In the genomic region with DNA sequence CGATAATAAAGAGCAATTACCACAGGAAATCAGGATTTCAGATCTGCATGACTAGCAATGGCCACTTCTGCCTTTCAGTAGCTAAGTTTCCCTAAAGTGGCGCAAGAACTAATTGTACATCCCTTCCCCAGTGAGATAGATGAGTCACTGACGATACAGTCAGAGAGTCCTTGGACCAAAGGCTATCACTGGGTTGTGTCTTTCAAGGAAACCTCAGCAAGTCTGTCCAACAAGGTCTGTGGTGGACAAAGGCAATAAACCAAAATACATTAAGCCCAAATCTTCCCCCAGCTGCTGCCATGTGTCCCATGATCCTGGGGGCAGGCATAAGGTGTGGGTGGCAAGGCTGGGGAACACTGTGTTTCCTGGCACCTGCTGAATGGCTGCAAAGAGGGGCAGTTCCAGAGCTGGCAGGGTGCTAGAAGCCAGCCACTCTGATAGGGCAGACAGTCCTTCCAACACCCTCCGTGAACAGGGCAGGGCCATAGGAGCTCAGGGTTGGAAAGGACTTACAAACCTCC, we compare ENCODE assay signal across 12 cellular contexts. TPM values are rescaled to one million over a fixed set of nuclear protein-coding genes. Genes with fewer than 3 reads are reported as not detected.
DNase-seq lines count a peak whose midpoint lies in the region; ATAC-seq, FAIRE-seq and TF ChIP-seq lines count a peak whose summit lies in the region.
"Had no signal": no experiment of that assay in that cellular context is flagged by ENCODE, and none has a peak within 500 bp of the region (broad histone marks: within the 10 kb centered on the region; RNA-seq: fewer than 3 reads in every experiment).

No MANE protein-coding gene starts in this region.

- in situ Hi-C loops in astrocyte of the spinal cord (cut with HindIII; ENCODE audit: low sequenced_read_pairs): no loop called here

- FAIRE-seq in keratinocyte (lab: Jason Lieb, UNC): peak; percentile 41
- FAIRE-seq: GM12878 had no signal

- no peak for TF ChIP-seq CTCF in astrocyte of the spinal cord (IDR thresholded peaks at IDR 0.05; ENCODE audit: low read depth, low read length)
- no peak for TF ChIP-seq CTCF in keratinocyte (optimal IDR thresholded peaks at IDR 0.05 in 1 of 3, IDR thresholded peaks at IDR 0.05 in 1 of 3, conservative IDR thresholded peaks at IDR 0.05 in 1 of 3; ENCODE audit: extremely low read depth in 1 of 3, insufficient read depth in 2 of 3, low read length in 3 of 3)
- TF ChIP-seq CTCF in smooth muscle cell (IDR thresholded peaks at IDR 0.05; ENCODE audit: borderline replicate concordance, insufficient read depth, poor library complexity, severe bottlenecking): no peak

- no peaks in the 10 kb centered on the region for H4K20me1 ChIP-seq in keratinocyte (ENCODE audit: control insufficient read depth, extremely low read depth, insufficient read depth, low read length)
- no peaks in the 10 kb centered on the region for H4K20me1 ChIP-seq in smooth muscle cell (ENCODE audit: low read depth)

- H3K36me3 ChIP-seq in keratinocyte (ENCODE audit: control insufficient read depth in 2 of 2, extremely low read depth in 1 of 2, insufficient read depth in 2 of 2, low read length in 2 of 2) (no peaks in the 10 kb centered on the region), smooth muscle cell (ENCODE audit: low read depth) (no peaks in the 10 kb centered on the region)

- ATAC-seq in HG03196 (IDR thresholded peaks at IDR 0.05; ENCODE audit: unreplicated experiment): no peak
- ATAC-seq: activated T-cell treated with anti-CD3 and anti-CD28 coated beads, Interleukin-2, amount 50 U/mL, for 72 hours; GM12878 had no signal

- no peak overlapping the region for H3K9ac ChIP-seq in keratinocyte (ENCODE audit: control insufficient read depth, extremely low read depth, insufficient read depth, low read length)
- H3K9ac ChIP-seq in smooth muscle cell (ENCODE audit: low read depth): no peak overlapping the region

- no peaks in the 10 kb centered on the region for H3K79me2 ChIP-seq in keratinocyte (ENCODE audit: control insufficient read depth, insufficient read depth, low read length)
- H3K79me2 ChIP-seq in smooth muscle cell (ENCODE audit: low read depth): no peaks in the 10 kb centered on the region

- no peak overlapping the region for H2AFZ ChIP-seq in keratinocyte (ENCODE audit: control insufficient read depth, low read length)
- H2AFZ ChIP-seq in smooth muscle cell (ENCODE audit: low read depth): no peak overlapping the region

- H3K9me3 ChIP-seq in keratinocyte (ENCODE audit: control insufficient read depth, low read depth, low read length) (no peaks in the 10 kb centered on the region), smooth muscle cell (replicated peaks; ENCODE audit: low read depth) (no peaks in the 10 kb centered on the region)

- peak; percentile 69 for DNase-seq in AG20443 (ENCODE audit: low spot score)
- peak; percentile 80 for DNase-seq in M059J (ENCODE audit: low read depth)
- peak; percentile 20 for DNase-seq in astrocyte of the spinal cord (ENCODE audit: low read depth, low spot score)
- no peak for DNase-seq in keratinocyte (ENCODE audit: low read depth, low spot score)
- no peak for DNase-seq in activated CD4-positive, alpha-beta T cell treated with anti-CD3 and anti-CD28 coated beads, Interleukin-2, amount 50 U/mL, for 1 hour
- no peak for DNase-seq in DMS153 treated with DMSO at 0.1 percent for 48 hours (lab: John Stamatoyannopoulos, UW; ENCODE audit: unreplicated experiment)
- no peak for DNase-seq in smooth muscle cell (lab: John Stamatoyannopoulos, UW; ENCODE audit: unreplicated experiment)
- DNase-seq: activated T-cell treated with anti-CD3 and anti-CD28 coated beads, Interleukin-2, amount 50 U/mL, for 72 hours; head of caudate nucleus; Karpas-422 had no signal

- H3K9me1 ChIP-seq in keratinocyte (ENCODE audit: control insufficient read depth, extremely low read depth, insufficient read depth, low read length): no peaks in the 10 kb centered on the region

- H3F3A ChIP-seq in smooth muscle cell (ENCODE audit: low read depth): no peaks in the 10 kb centered on the region

- dilution Hi-C loops in keratinocyte (cut with MboI; ENCODE audit: extremely low pct_ligation_motif_present, low sequenced_read_pairs): no loop called here

- H3K4me2 ChIP-seq in keratinocyte (ENCODE audit: control insufficient read depth, extremely low read depth, insufficient read depth, low read depth, low read length) (no peak overlapping the region), smooth muscle cell (no peak overlapping the region)

- H3K27me3 ChIP-seq in keratinocyte (ENCODE audit: control insufficient read depth, extremely low read depth, insufficient read depth, low read length) (peaks cover 21% of the 10 kb centered on the region), smooth muscle cell (ENCODE audit: low read depth) (peaks cover 9% of the 10 kb centered on the region)

- H3K4me1 ChIP-seq in keratinocyte (ENCODE audit: control insufficient read depth, extremely low read depth, insufficient read depth, low read length) (peaks cover 4% of the 10 kb centered on the region), smooth muscle cell (ENCODE audit: low read depth) (peaks cover 6% of the 10 kb centered on the region)

- WGBS in smooth muscle cell (ENCODE audit: low lambda C conversion rate): 65% methylated on average over 4 of the region's 4 CpGs

- H3K4me3 ChIP-seq in astrocyte of the spinal cord (ENCODE audit: low read depth, low read length) (no peak overlapping the region), keratinocyte (ENCODE audit: control insufficient read depth in 2 of 3, extremely low read depth in 1 of 3, insufficient read depth in 2 of 3, low read depth in 1 of 3, low read length in 3 of 3) (no peak overlapping the region), smooth muscle cell (no peak overlapping the region)
- H3K4me3 ChIP-seq: GM12878 had no signal

- no peak overlapping the region for H3K27ac ChIP-seq in keratinocyte (ENCODE audit: control insufficient read depth, insufficient read depth, low read length)
- no peak overlapping the region for H3K27ac ChIP-seq in smooth muscle cell (ENCODE audit: low read depth)

RNA-seq across cellular contexts. Expression of gene MTMR4, which starts 20.5 kb away (rescaled TPM):
- total RNA-seq in M059J (2014; rRNA removed; shearing (Covaris generic)): 24.4 and 32.5 TPM in 2 replicates
- polyA plus RNA-seq in keratinocyte (16.9 to 20.8 TPM (median 18.9 TPM) in 3 replicates), smooth muscle cell (15.8 and 20.6 TPM in 2 replicates)
- polyA plus RNA-seq in keratinocyte (2011; ENCODE audit: low read depth): 5.4 TPM
- polyA plus RNA-seq in keratinocyte (2011; cell fraction: cytosol; rRNA removed): 9.6 and 11.0 TPM in 2 replicates
- polyA plus RNA-seq in keratinocyte (2011; cell fraction: nucleus; rRNA removed): 19.0 and 20.1 TPM in 2 replicates
- 11.2 and 12.6 TPM in 2 replicates for polyA plus RNA-seq in keratinocyte (2012; ENCODE audit: low replicate concordance)
- 88.9 to 132 TPM (median 105 TPM) in 3 replicates for polyA minus RNA-seq in keratinocyte
- 32.2 TPM for polyA minus RNA-seq in keratinocyte (2011; cell fraction: cytosol; rRNA and poly(A)+ RNA removed)
- polyA minus RNA-seq in keratinocyte (2011; cell fraction: nucleus; rRNA and poly(A)+ RNA removed): 19.0 and 26.1 TPM in 2 replicates
- 25.4 and 45.0 TPM in 2 replicates for total RNA-seq in smooth muscle cell

RNA-seq across cellular contexts. Expression of gene HSF5, which starts 46.8 kb away (rescaled TPM):
- total RNA-seq in M059J (2014; rRNA removed; shearing (Covaris generic)): not detected in 2 replicates
- polyA plus RNA-seq in keratinocyte: 0.01 TPM in 1 of 3 replicates, not detected in the others
- polyA plus RNA-seq in keratinocyte (2011; ENCODE audit: low read depth): not detected
- not detected in 2 replicates for polyA plus RNA-seq in keratinocyte (2011; cell fraction: cytosol; rRNA removed)
- polyA plus RNA-seq in keratinocyte (2011; cell fraction: nucleus; rRNA removed): not detected in 2 replicates
- polyA plus RNA-seq in keratinocyte (2012; ENCODE audit: low replicate concordance): not detected in 2 replicates
- not detected in 3 replicates for polyA minus RNA-seq in keratinocyte
- not detected for polyA minus RNA-seq in keratinocyte (2011; cell fraction: cytosol; rRNA and poly(A)+ RNA removed)
- not detected in 2 replicates for polyA minus RNA-seq in keratinocyte (2011; cell fraction: nucleus; rRNA and poly(A)+ RNA removed)
- not detected in 2 replicates for total RNA-seq in smooth muscle cell
- polyA plus RNA-seq in smooth muscle cell: not detected in 2 replicates

Comparison
In these comparisons a context has a peak if more than half of its experiments do, and no peak if none do; other contexts are left out.
1. DNase-seq: peak in AG20443 (single experiment), M059J (single experiment) and astrocyte of the spinal cord (single experiment); none in keratinocyte (single experiment), activated CD4-positive, alpha-beta T cell treated with anti-CD3 and anti-CD28 coated beads, Interleukin-2, amount 50 U/mL, for 1 hour (single experiment), DMS153 treated with DMSO at 0.1 percent for 48 hours (single experiment) and smooth muscle cell (single experiment).